In genomic region chr7:22501336-22501735, GRCh38 we compare ENCODE assay signal across 9 cellular contexts. TPM values are rescaled to one million over a fixed set of nuclear protein-coding genes. Genes with fewer than 3 reads are reported as not detected.
DNase-seq lines count a peak whose midpoint lies in the region; TF ChIP-seq lines count a peak whose summit lies in the region.
"Not testable (repeated sequence)": the region's sequence is repeated elsewhere in the genome, so short reads cannot be mapped to it uniquely, and the experiment has no call there.
"Had no signal": no experiment of that assay in that cellular context is flagged by ENCODE, and none has a peak within 500 bp of the region (broad histone marks: within the 10 kb centered on the region; RNA-seq: fewer than 3 reads in every experiment).

No MANE protein-coding gene starts in this region.

- 0% methylated on average over 4 of the region's 4 CpGs for whole genome bisulfite sequencing in mammary epithelial cell (ENCODE audit: low coverage, missing lambda C conversion rate)

- intact Hi-C loops in mammary epithelial cell (cut with micrococcal nuclease): not testable (repeated sequence)

- H4K20me1 ChIP-seq in mammary epithelial cell (ENCODE audit: insufficient read depth, low read length): not testable (repeated sequence)

- DNase-seq in EH (ENCODE audit: low read depth) (peak; percentile 49), KG1 (lab: John Stamatoyannopoulos, UW) (peak; percentile 18), NCI-H2227 treated with DMSO at 0.1 percent for 48 hours (lab: John Stamatoyannopoulos, UW) (peak; percentile 30), SHP77 treated with DMSO at 0.1 percent for 48 hours (lab: John Stamatoyannopoulos, UW) (peak; percentile 62), mammary epithelial cell (peak; percentile 25)
- DNase-seq in glutamatergic neuron, nephron progenitor cell: not testable (repeated sequence)

- H3K4me3 ChIP-seq in mammary epithelial cell (replicated peaks in 1 of 3; ENCODE audit: insufficient read depth in 1 of 3, low read depth in 2 of 3, low read length in 3 of 3): not testable (repeated sequence)

- not testable (repeated sequence) for H3K9ac ChIP-seq in mammary epithelial cell (ENCODE audit: insufficient read depth, low read length)

- H3K27ac ChIP-seq in 22Rv1; mammary epithelial cell (ENCODE audit: insufficient read depth, low read depth, low read length): not testable (repeated sequence)

- CTCF ChIA-PET in mammary epithelial cell (lab: Charles Lee; ENCODE audit: low non-redundant PET): not testable (repeated sequence)

- H3K4me2 ChIP-seq in mammary epithelial cell (ENCODE audit: insufficient read depth, low read depth, low read length): not testable (repeated sequence)

- not testable (repeated sequence) for H3K27me3 Mint-ChIP-seq in glutamatergic neuron (ENCODE audit: unreplicated experiment)
- H3K27me3 Mint-ChIP-seq in nephron progenitor cell (ENCODE audit: low read depth, poor library complexity): peaks cover 34% of the 10 kb centered on the region

- in situ Hi-C loops in mammary epithelial cell (cut with MboI; ENCODE audit: low sequenced_read_pairs in 2 of 2): not testable (repeated sequence)

- not testable (repeated sequence) for H3K27ac Mint-ChIP-seq in glutamatergic neuron (ENCODE audit: unreplicated experiment); nephron progenitor cell

- not testable (repeated sequence) for H3K9me3 Mint-ChIP-seq in glutamatergic neuron (ENCODE audit: unreplicated experiment); nephron progenitor cell

- H3K36me3 ChIP-seq in mammary epithelial cell (ENCODE audit: insufficient read depth, low read length): not testable (repeated sequence)

- TF ChIP-seq CTCF in 22Rv1 (IDR thresholded peaks at IDR 0.05) (peak; percentile 57), mammary epithelial cell (conservative IDR thresholded peaks at IDR 0.05 in 1 of 2, IDR thresholded peaks at IDR 0.05 in 1 of 2; ENCODE audit: extremely low read depth in 1 of 2, insufficient read depth in 1 of 2, low read depth in 1 of 2, low read length in 2 of 2) (peak; percentile 33 to 37), glutamatergic neuron (IDR thresholded peaks at IDR 0.05; ENCODE audit: partially characterized antibody, unreplicated experiment) (peak; percentile 68), nephron progenitor cell (IDR thresholded peaks at IDR 0.05) (peak; percentile 42)

- not testable (repeated sequence) for H3K9me3 ChIP-seq in mammary epithelial cell (replicated peaks; ENCODE audit: insufficient read depth, low read length)

- not testable (repeated sequence) for H3K79me2 ChIP-seq in mammary epithelial cell (ENCODE audit: insufficient read depth, low read length)

- H3K27me3 ChIP-seq in mammary epithelial cell (ENCODE audit: insufficient read depth, low read length): not testable (repeated sequence)

- not testable (repeated sequence) for H3K36me3 Mint-ChIP-seq in glutamatergic neuron (ENCODE audit: unreplicated experiment); nephron progenitor cell (ENCODE audit: low read depth)

- not testable (repeated sequence) for H3K4me1 ChIP-seq in mammary epithelial cell (ENCODE audit: insufficient read depth, low read length)

- dilution Hi-C loops in mammary epithelial cell (cut with HindIII; ENCODE audit: low sequenced_read_pairs): not testable (repeated sequence)

- BruUV-seq in mammary epithelial cell (replicated peaks; lab: Mats Ljungman, UMichigan): not testable (repeated sequence)

- H3K4me1 Mint-ChIP-seq in glutamatergic neuron (ENCODE audit: low read depth, unreplicated experiment); nephron progenitor cell: not testable (repeated sequence)

- not testable (repeated sequence) for H2AFZ ChIP-seq in mammary epithelial cell (ENCODE audit: low read depth, low read length)

- H3K4me3 Mint-ChIP-seq in glutamatergic neuron (ENCODE audit: unreplicated experiment): not testable (repeated sequence)
- peak overlapping the region; percentile 49 for H3K4me3 Mint-ChIP-seq in nephron progenitor cell

RNA-seq across cellular contexts. Expression of gene STEAP1B, which starts 1.3 kb away (rescaled TPM):
- total RNA-seq in mammary epithelial cell (1 to 10 TPM in 1 of 2 donors, under 1 TPM in 1; 0.17 to 1.6 TPM), glutamatergic neuron (ENCODE audit: unreplicated experiment) (not detected)
- polyA plus RNA-seq in mammary epithelial cell: 0.26 TPM
- polyA minus RNA-seq in mammary epithelial cell: not detected
- total RNA-seq: activated CD8-positive, alpha-beta T cell treated with anti-CD3 and anti-CD28 coated beads, Interleukin-2, amount 10 ng/mL, durations not matched to agents 7 days and 5 days had no signal
